1 cellular context compared by ENCODE assay signal in genomic region chr22:40758390-40758789, GRCh38.
TF ChIP-seq lines count a peak whose summit lies in the region.

No MANE protein-coding gene starts in this region.

TF ChIP-seq in WTC11, 78 proteins besides CTCF, POLR2A, EP300 and RAD21 (continued from another document):
- TF ChIP-seq STAT6 (CRISPR knock-in tag; conservative IDR thresholded peaks at IDR 0.05; ENCODE audit: low read depth), result no peak
- no peak for TF ChIP-seq USF2 (CRISPR knock-in tag; IDR thresholded peaks at IDR 0.05)
- TF ChIP-seq FOXJ3 (CRISPR knock-in tag; IDR thresholded peaks at IDR 0.05; ENCODE audit: borderline replicate concordance), result no peak
- TF ChIP-seq CREB1 (CRISPR knock-in tag; IDR thresholded peaks at IDR 0.05), result no peak
- no peak for TF ChIP-seq GABPB1 (CRISPR knock-in tag; IDR thresholded peaks at IDR 0.05)
- no peak for TF ChIP-seq NR2C2 (CRISPR knock-in tag; IDR thresholded peaks at IDR 0.05)
- no peak for TF ChIP-seq SP1 (CRISPR knock-in tag; conservative IDR thresholded peaks at IDR 0.05)
- TF ChIP-seq E2F5 (CRISPR knock-in tag; IDR thresholded peaks at IDR 0.05), result no peak
- TF ChIP-seq TEAD4 (CRISPR knock-in tag; IDR thresholded peaks at IDR 0.05), result no peak
- no peak for TF ChIP-seq MLX (CRISPR knock-in tag; IDR thresholded peaks at IDR 0.05)
- no peak for TF ChIP-seq USF1 (CRISPR knock-in tag; IDR thresholded peaks at IDR 0.05)
- TF ChIP-seq PRRX2 (CRISPR knock-in tag; IDR thresholded peaks at IDR 0.05), result no peak
- TF ChIP-seq ZNF671 (CRISPR knock-in tag; IDR thresholded peaks at IDR 0.05), result no peak
